9 cellular contexts compared by ENCODE assay signal in genomic region chr2:233142355-233142897, GRCh38.
DNase-seq lines count a peak whose midpoint lies in the region; ATAC-seq, FAIRE-seq and TF ChIP-seq lines count a peak whose summit lies in the region.
"Had no signal": no experiment of that assay in that cellular context is flagged by ENCODE, and none has a peak within 500 bp of the region (broad histone marks: within the 10 kb centered on the region; RNA-seq: fewer than 3 reads in every experiment).

No MANE protein-coding gene starts in this region.

- no peaks in the 10 kb centered on the region for H3K36me3 ChIP-seq in PC-3 (ENCODE audit: low read depth, low read length)
- H3K36me3 ChIP-seq: SJSA1 had no signal

- H3K9me3 ChIP-seq in PC-3 (ENCODE audit: low read length), result no peaks in the 10 kb centered on the region

- CTCF ChIA-PET in PC-3 (lab: Charles Lee), result no interaction called here

- no peak overlapping the region for H3K9ac ChIP-seq in PC-3 (ENCODE audit: low read length)

- no peak overlapping the region for H3K4me3 ChIP-seq in PC-3 (ENCODE audit: low read length)
- H3K4me3 ChIP-seq: SJSA1 had no signal

- H3K4me1 ChIP-seq in PC-3 (ENCODE audit: insufficient read depth, low read length), result no peaks in the 10 kb centered on the region
- H3K4me1 ChIP-seq: SJSA1 had no signal

- DNase-seq in GM18507 (ENCODE audit: extremely low spot score, insufficient read length, low read depth), result peak; percentile 36
- DNase-seq in central memory CD4-positive, alpha-beta T cell, result peak; percentile 35
- no peak for DNase-seq in NCI-H1105 (lab: John Stamatoyannopoulos, UW)
- DNase-seq in D721Med (ENCODE audit: insufficient read length, low spot score), result no peak
- no peak for DNase-seq in NCI-H1694 treated with DMSO at 0.1 percent for 48 hours (lab: John Stamatoyannopoulos, UW)
- no peak for DNase-seq in PC-3

- TF ChIP-seq CTCF in D721Med (IDR thresholded peaks at IDR 0.05; ENCODE audit: insufficient read depth, missing control alignments), result no peak
- TF ChIP-seq CTCF in PC-3 (conservative IDR thresholded peaks at IDR 0.05; ENCODE audit: low read depth, low read length), result no peak

- H3K4me2 ChIP-seq in PC-3 (ENCODE audit: low read length), result no peak overlapping the region

- H3K27me3 ChIP-seq in PC-3 (ENCODE audit: low read length), result no peaks in the 10 kb centered on the region
- H3K27me3 ChIP-seq: SJSA1 had no signal

- intact Hi-C loops in PC-3 (cut with micrococcal nuclease), result no loop called here

- FAIRE-seq in GM18507 (lab: Jason Lieb, UNC), result no peak
- FAIRE-seq in D721Med (lab: Jason Lieb, UNC), result no peak

- H3K79me2 ChIP-seq in PC-3 (ENCODE audit: low read length), result no peaks in the 10 kb centered on the region

- BruUV-seq in PC-3 (replicated peaks; lab: Mats Ljungman, UMichigan), result no TSS peak

- POLR2A ChIA-PET in PC-3 (lab: Charles Lee; ENCODE audit: unreplicated experiment), result no interaction called here

- H4K20me1 ChIP-seq in PC-3 (ENCODE audit: low read length), result no peaks in the 10 kb centered on the region

- H3K27ac ChIP-seq in PC-3 (ENCODE audit: low read length), result no peak overlapping the region
- H3K27ac ChIP-seq: SJSA1 had no signal

- H3K9me2 ChIP-seq in PC-3 (replicated peaks; ENCODE audit: low read length), result no peaks in the 10 kb centered on the region

- ATAC-seq in GM21381 (IDR thresholded peaks at IDR 0.05; ENCODE audit: unreplicated experiment), result peak; percentile 80
- ATAC-seq in HG03432 (IDR thresholded peaks at IDR 0.05; ENCODE audit: unreplicated experiment), result peak; percentile 84
- ATAC-seq in PC-3, result no peak

- no peaks in the 10 kb centered on the region for H3F3A ChIP-seq in PC-3 (ENCODE audit: low read length, unreplicated experiment)

- no peak overlapping the region for H2AFZ ChIP-seq in PC-3 (ENCODE audit: low read length)

Comparison
In these comparisons a context has a peak if more than half of its experiments do, and no peak if none do; other contexts are left out.
1. DNase-seq: peak in GM18507 (single experiment) and central memory CD4-positive, alpha-beta T cell (single experiment); none in NCI-H1105 (single experiment), D721Med (single experiment), NCI-H1694 treated with DMSO at 0.1 percent for 48 hours (single experiment) and PC-3 (single experiment).